ENCODE assay signal across 1 cellular context in genomic region chr5:41638685-41639084, GRCh38.
A peak's percentile ranks its signal among the peaks of the same experiment; 100 is the strongest.
TF ChIP-seq lines count a peak whose summit lies in the region.

No MANE protein-coding gene starts in this region.

TF ChIP-seq in HepG2, 621 proteins besides CTCF, POLR2A, EP300 and RAD21 (continued from another document and continues in another):
- TF ChIP-seq DMAP1 (CRISPR knock-in tag; IDR thresholded peaks at IDR 0.05) (no peak), ELK4 (CRISPR knock-in tag; IDR thresholded peaks at IDR 0.05; ENCODE audit: borderline replicate concordance) (no peak), ZNF30 (CRISPR knock-in tag; IDR thresholded peaks at IDR 0.05) (no peak), ZNF580 (CRISPR knock-in tag; IDR thresholded peaks at IDR 0.05; ENCODE audit: borderline replicate concordance, low read depth) (peak; percentile 22; the same call in 1 of the 2 replicates), ZNF703 (CRISPR knock-in tag; IDR thresholded peaks at IDR 0.05; ENCODE audit: borderline replicate concordance) (no peak), HOXA3 (CRISPR knock-in tag; IDR thresholded peaks at IDR 0.05) (peak; percentile 47; the same call in 1 of the 2 replicates), POGZ (CRISPR knock-in tag; IDR thresholded peaks at IDR 0.05) (peak; percentile 95), KDM4B (CRISPR knock-in tag; IDR thresholded peaks at IDR 0.05) (0 out of 2 replicates have a peak, but pooled peaks have one; percentile 37), ZNF180 (CRISPR knock-in tag; IDR thresholded peaks at IDR 0.05; ENCODE audit: borderline replicate concordance, low read depth) (no peak), CBX2 (IDR thresholded peaks at IDR 0.05; ENCODE audit: low read depth, low read length) (no peak), CBX2 (CRISPR knock-in tag; IDR thresholded peaks at IDR 0.05; ENCODE audit: low read depth) (no peak), ARNTL (CRISPR knock-in tag; IDR thresholded peaks at IDR 0.05) (no peak), NR2C2 (CRISPR knock-in tag; IDR thresholded peaks at IDR 0.05; ENCODE audit: borderline replicate concordance) (peak; percentile 55), CEBPG (CRISPR knock-in tag; IDR thresholded peaks at IDR 0.05) (peak; percentile 49; the same call in 1 of the 2 replicates), RELA (CRISPR knock-in tag; IDR thresholded peaks at IDR 0.05) (no peak), MAFG (CRISPR knock-in tag; IDR thresholded peaks at IDR 0.05) (no peak), PRDM10 (CRISPR knock-in tag; IDR thresholded peaks at IDR 0.05; ENCODE audit: low read depth) (no peak), ARNT (IDR thresholded peaks at IDR 0.05) (no peak), DPF2 (CRISPR knock-in tag; IDR thresholded peaks at IDR 0.05; ENCODE audit: borderline replicate concordance, low read depth) (peak; percentile 86), NFE2L1 (CRISPR knock-in tag; IDR thresholded peaks at IDR 0.05; ENCODE audit: borderline replicate concordance) (no peak), RBM22 (optimal IDR thresholded peaks at IDR 0.05; ENCODE audit: low read length) (no peak), NR3C1 (CRISPR knock-in tag; IDR thresholded peaks at IDR 0.05) (no peak), TRAFD1 (CRISPR knock-in tag; IDR thresholded peaks at IDR 0.05; ENCODE audit: borderline replicate concordance) (no peak), CREM (IDR thresholded peaks at IDR 0.05) (peak; percentile 86), CREM (CRISPR knock-in tag; IDR thresholded peaks at IDR 0.05) (no peak), STAT5B (CRISPR knock-in tag; IDR thresholded peaks at IDR 0.05) (no peak), SNAPC4 (CRISPR knock-in tag; IDR thresholded peaks at IDR 0.05) (no peak), TFDP2 (CRISPR knock-in tag; IDR thresholded peaks at IDR 0.05) (0 out of 2 replicates have a peak, but pooled peaks have one; percentile 23), ZBTB34 (CRISPR knock-in tag; IDR thresholded peaks at IDR 0.05) (no peak), PREB (CRISPR knock-in tag; IDR thresholded peaks at IDR 0.05) (no peak), ZNF710 (CRISPR knock-in tag; IDR thresholded peaks at IDR 0.05; ENCODE audit: borderline replicate concordance) (peak; percentile 68; the same call in 1 of the 2 replicates), EED (CRISPR knock-in tag; IDR thresholded peaks at IDR 0.05) (no peak), ZNF20 (CRISPR knock-in tag; IDR thresholded peaks at IDR 0.05) (no peak), ZNF615 (CRISPR knock-in tag; IDR thresholded peaks at IDR 0.05; ENCODE audit: borderline replicate concordance) (no peak), ZNF276 (CRISPR knock-in tag; IDR thresholded peaks at IDR 0.05; ENCODE audit: low read depth) (no peak), ZNF644 (CRISPR knock-in tag; IDR thresholded peaks at IDR 0.05; ENCODE audit: low read depth) (peak; percentile 75), KLF11 (CRISPR knock-in tag; IDR thresholded peaks at IDR 0.05) (no peak), ATRX (CRISPR knock-in tag; IDR thresholded peaks at IDR 0.05; ENCODE audit: borderline replicate concordance) (no peak), HMGXB4 (CRISPR knock-in tag; IDR thresholded peaks at IDR 0.05; ENCODE audit: borderline replicate concordance in 1 of 2, low read depth in 1 of 2) (no peak)
